Comparison of ENCODE assay signal across 1 cellular context in genomic region chr3:48118322-48118721, GRCh38.
TF ChIP-seq lines count a peak whose summit lies in the region.

No MANE protein-coding gene starts in this region.

TF ChIP-seq in WTC11, 78 proteins besides CTCF, POLR2A, EP300 and RAD21 (continued from another document):
- TF ChIP-seq ATF2 (CRISPR knock-in tag; IDR thresholded peaks at IDR 0.05; ENCODE audit: borderline replicate concordance, low read depth) (no peak), FOXP4 (CRISPR knock-in tag; IDR thresholded peaks at IDR 0.05) (no peak), ZNF138 (CRISPR knock-in tag; conservative IDR thresholded peaks at IDR 0.05) (no peak)
